8 cellular contexts compared by ENCODE assay signal in genomic region chr4:114180481-114180880, GRCh38.
A peak's percentile ranks its signal among the peaks of the same experiment; 100 is the strongest.
DNase-seq lines count a peak whose midpoint lies in the region; ATAC-seq and TF ChIP-seq lines count a peak whose summit lies in the region.

No MANE protein-coding gene starts in this region.

- H2AFZ ChIP-seq in DND-41 (ENCODE audit: low read depth, low read length): no peak overlapping the region

- H3K36me3 Mint-ChIP-seq in naive thymus-derived CD4-positive, alpha-beta T cell: peaks cover 0 to 10% (median 0%) of the 10 kb centered on the region in 5 donors
- H3K36me3 Mint-ChIP-seq in activated T-helper 17 cell treated with anti-CD3 and anti-CD28 coated beads, Interleukin-2, amount 50 U/mL, for 72 hours (ENCODE audit: low read depth): no peaks in the 10 kb centered on the region

- DNase-seq in DND-41: peak; percentile 8
- DNase-seq in HFF-Myc (ENCODE audit: extremely low read depth, low read depth): peak; percentile 59
- peak; percentile 50 for DNase-seq in ecto neural progenitor cell (ENCODE audit: low spot score)
- peak in 6 of 9 donors; percentile 1 to 27 (median 16) for DNase-seq in naive thymus-derived CD4-positive, alpha-beta T cell
- DNase-seq in ureter (ENCODE audit: low spot score): peak; percentile 47
- no peak for DNase-seq in NCI-H1436 (lab: John Stamatoyannopoulos, UW)

- H3K9me3 ChIP-seq in DND-41 (ENCODE audit: insufficient read depth, low read length, severe bottlenecking): no peaks in the 10 kb centered on the region
- H3K9me3 ChIP-seq in naive thymus-derived CD4-positive, alpha-beta T cell (ENCODE audit: control insufficient read depth in 2 of 3, low read length in 3 of 3): no peaks in the 10 kb centered on the region

- intact Hi-C loops in naive thymus-derived CD4-positive, alpha-beta T cell (cut with micrococcal nuclease): loop anchor here (1.0 to 5.0 kb wide), 5 partner anchors 228 to 786 kb away; no protein-coding TSS in a partner anchor

- no peak overlapping the region for H3K9ac ChIP-seq in DND-41 (ENCODE audit: low read depth, low read length)

- H3K27ac ChIP-seq in DND-41 (ENCODE audit: low read length): no peak overlapping the region
- no peak overlapping the region for H3K27ac ChIP-seq in naive thymus-derived CD4-positive, alpha-beta T cell (ENCODE audit: low read depth, low read length)

- no peak overlapping the region for H3K4me2 ChIP-seq in DND-41 (ENCODE audit: insufficient read depth, low read length)

- POLR2A ChIA-PET in naive thymus-derived CD4-positive, alpha-beta T cell (lab: Charles Lee): no interaction called here

- H3K27me3 ChIP-seq in DND-41 (ENCODE audit: insufficient read depth, low read length, poor library complexity): no peaks in the 10 kb centered on the region
- no peaks in the 10 kb centered on the region for H3K27me3 ChIP-seq in naive thymus-derived CD4-positive, alpha-beta T cell (ENCODE audit: control insufficient read depth in 2 of 2, insufficient read depth in 2 of 2, low read length in 2 of 2)

- no peaks in the 10 kb centered on the region for H4K20me1 ChIP-seq in DND-41 (ENCODE audit: insufficient read depth, low read length)

- H3K4me1 ChIP-seq in DND-41 (ENCODE audit: insufficient read depth, low read length): no peaks in the 10 kb centered on the region
- H3K4me1 ChIP-seq in naive thymus-derived CD4-positive, alpha-beta T cell (ENCODE audit: control insufficient read depth in 2 of 2, insufficient read depth in 2 of 2, low read length in 2 of 2): no peaks in the 10 kb centered on the region

- peaks cover 0 to 22% (median 9%) of the 10 kb centered on the region in 11 donors for H3K9me3 Mint-ChIP-seq in naive thymus-derived CD4-positive, alpha-beta T cell
- H3K9me3 Mint-ChIP-seq in activated T-helper 17 cell treated with anti-CD3 and anti-CD28 coated beads, Interleukin-2, amount 50 U/mL, for 72 hours: peaks cover 11% of the 10 kb centered on the region

- no peaks in the 10 kb centered on the region for H3K79me2 ChIP-seq in DND-41 (ENCODE audit: insufficient read depth, low read length)

- H3K27me3 Mint-ChIP-seq in naive thymus-derived CD4-positive, alpha-beta T cell: peaks cover 0 to 8% (median 0%) of the 10 kb centered on the region in 5 donors
- no peaks in the 10 kb centered on the region for H3K27me3 Mint-ChIP-seq in activated T-helper 17 cell treated with anti-CD3 and anti-CD28 coated beads, Interleukin-2, amount 50 U/mL, for 72 hours

- TF ChIP-seq CTCF in DND-41 (IDR thresholded peaks at IDR 0.05; ENCODE audit: borderline replicate concordance, extremely low read depth, low read length, poor library complexity, severe bottlenecking): peak; percentile 23
- peak; percentile 73 for TF ChIP-seq CTCF in HFF-Myc (IDR thresholded peaks at IDR 0.05; ENCODE audit: low read depth, low read length, missing control alignments)

- no peaks in the 10 kb centered on the region for H3K4me1 Mint-ChIP-seq in naive thymus-derived CD4-positive, alpha-beta T cell
- H3K4me1 Mint-ChIP-seq in activated T-helper 17 cell treated with anti-CD3 and anti-CD28 coated beads, Interleukin-2, amount 50 U/mL, for 72 hours: no peaks in the 10 kb centered on the region

- no peaks in the 10 kb centered on the region for H3K36me3 ChIP-seq in DND-41 (ENCODE audit: insufficient read depth, low read length)
- no peaks in the 10 kb centered on the region for H3K36me3 ChIP-seq in naive thymus-derived CD4-positive, alpha-beta T cell (ENCODE audit: control insufficient read depth in 2 of 3, insufficient read depth in 3 of 3, low read length in 3 of 3)

- CTCF ChIA-PET in naive thymus-derived CD4-positive, alpha-beta T cell (lab: Charles Lee): interaction anchor here (0.6 to 0.8 kb wide), 2 partner anchors 19 to 231 kb away, joined by 3 read pairs; no protein-coding TSS in a partner anchor

- ATAC-seq in DND-41 (ENCODE audit: insufficient read depth, low read depth) (no peak), SK-N-SH treated with all-trans-retinoic acid at 6 μM for 48 hours (peak; percentile 75)
- peak; percentile 29 for ATAC-seq in naive thymus-derived CD4-positive, alpha-beta T cell
- no peak for ATAC-seq in activated T-helper 17 cell treated with anti-CD3 and anti-CD28 coated beads, Interleukin-2, amount 50 U/mL, for 72 hours (replicated peaks)

- no peak overlapping the region for H3K27ac Mint-ChIP-seq in naive thymus-derived CD4-positive, alpha-beta T cell
- H3K27ac Mint-ChIP-seq in activated T-helper 17 cell treated with anti-CD3 and anti-CD28 coated beads, Interleukin-2, amount 50 U/mL, for 72 hours: no peak overlapping the region

- H3K4me3 Mint-ChIP-seq in naive thymus-derived CD4-positive, alpha-beta T cell: no peak overlapping the region
- no peak overlapping the region for H3K4me3 Mint-ChIP-seq in activated T-helper 17 cell treated with anti-CD3 and anti-CD28 coated beads, Interleukin-2, amount 50 U/mL, for 72 hours

- H3K4me3 ChIP-seq in DND-41 (ENCODE audit: low read depth in 1 of 2, low read length in 2 of 2) (no peak overlapping the region), HFF-Myc (replicated peaks; ENCODE audit: low read depth, low read length) (no peak overlapping the region)
- no peak overlapping the region for H3K4me3 ChIP-seq in naive thymus-derived CD4-positive, alpha-beta T cell (ENCODE audit: low read length)

TF ChIP-seq in SK-N-SH treated with all-trans-retinoic acid at 6 μM for 48 hours, 23 proteins besides CTCF, POLR2A, EP300 and RAD21:
- TF ChIP-seq ARNTL (CRISPR knock-in tag; IDR thresholded peaks at IDR 0.05; ENCODE audit: borderline replicate concordance, low read depth) (no peak), TCF4 (CRISPR knock-in tag; IDR thresholded peaks at IDR 0.05; ENCODE audit: borderline replicate concordance) (no peak), PPARA (CRISPR knock-in tag; IDR thresholded peaks at IDR 0.05; ENCODE audit: borderline replicate concordance) (no peak), ISL1 (CRISPR knock-in tag; IDR thresholded peaks at IDR 0.05) (no peak), POU6F1 (CRISPR knock-in tag; IDR thresholded peaks at IDR 0.05; ENCODE audit: borderline replicate concordance, low read depth) (no peak)
TF ChIP-seq in SK-N-SH treated with all-trans-retinoic acid at 6 μM for 48 hours: peak in this region for 0.

Comparison
In these comparisons a context has a peak if more than half of its experiments do, and no peak if none do; other contexts are left out.
1. ATAC-seq: peak in SK-N-SH treated with all-trans-retinoic acid at 6 μM for 48 hours (single experiment) and naive thymus-derived CD4-positive, alpha-beta T cell (single experiment); none in DND-41 (single experiment) and activated T-helper 17 cell treated with anti-CD3 and anti-CD28 coated beads, Interleukin-2, amount 50 U/mL, for 72 hours (single experiment).